Comparison of ENCODE assay signal across 17 cellular contexts in genomic region chr1:202227273-202227672, GRCh38. TPM values are rescaled to one million over a fixed set of nuclear protein-coding genes. Genes with fewer than 3 reads are reported as not detected.
DNase-seq lines count a peak whose midpoint lies in the region; ATAC-seq and TF ChIP-seq lines count a peak whose summit lies in the region.
"Had no signal": no experiment of that assay in that cellular context is flagged by ENCODE, and none has a peak within 500 bp of the region (broad histone marks: within the 10 kb centered on the region; RNA-seq: fewer than 3 reads in every experiment).

No MANE protein-coding gene starts in this region.

- no peaks in the 10 kb centered on the region for H3K9me3 ChIP-seq in CD4-positive, CD25-positive, alpha-beta regulatory T cell (ENCODE audit: control insufficient read depth in 2 of 2, low read length in 2 of 2)
- no peaks in the 10 kb centered on the region for H3K9me3 ChIP-seq in mucosa of descending colon

- H3K36me3 Mint-ChIP-seq in activated CD8-positive, alpha-beta memory T cell treated with anti-CD3 and anti-CD28 coated beads, Interleukin-2, amount 10 ng/mL, durations not matched to agents 7 days and 5 days: no peaks in the 10 kb centered on the region
- no peaks in the 10 kb centered on the region for H3K36me3 Mint-ChIP-seq in CD4-positive, CD25-positive, alpha-beta regulatory T cell
- H3K36me3 Mint-ChIP-seq in activated CD8-positive, alpha-beta T cell treated with anti-CD3 and anti-CD28 coated beads, Interleukin-2, amount 10 ng/mL, durations not matched to agents 7 days and 5 days (ENCODE audit: low read depth): no peaks in the 10 kb centered on the region
- peaks cover 3% of the 10 kb centered on the region for H3K36me3 Mint-ChIP-seq in type B pancreatic cell

- no peak overlapping the region for H3K4me3 Mint-ChIP-seq in activated CD8-positive, alpha-beta memory T cell treated with anti-CD3 and anti-CD28 coated beads, Interleukin-2, amount 10 ng/mL, durations not matched to agents 7 days and 5 days
- H3K4me3 Mint-ChIP-seq in CD4-positive, CD25-positive, alpha-beta regulatory T cell: no peak overlapping the region
- no peak overlapping the region for H3K4me3 Mint-ChIP-seq in activated CD8-positive, alpha-beta T cell treated with anti-CD3 and anti-CD28 coated beads, Interleukin-2, amount 10 ng/mL, durations not matched to agents 7 days and 5 days
- H3K4me3 Mint-ChIP-seq in type B pancreatic cell: no peak overlapping the region
- H3K4me3 Mint-ChIP-seq: B cell, H9 had no signal

- H3K27ac Mint-ChIP-seq in activated CD8-positive, alpha-beta memory T cell treated with anti-CD3 and anti-CD28 coated beads, Interleukin-2, amount 10 ng/mL, durations not matched to agents 7 days and 5 days: no peak overlapping the region
- H3K27ac Mint-ChIP-seq in CD4-positive, CD25-positive, alpha-beta regulatory T cell: peak overlapping the region in 2 of 3 donors; percentile 49 to 83
- no peak overlapping the region for H3K27ac Mint-ChIP-seq in activated CD8-positive, alpha-beta T cell treated with anti-CD3 and anti-CD28 coated beads, Interleukin-2, amount 10 ng/mL, durations not matched to agents 7 days and 5 days
- H3K27ac Mint-ChIP-seq in type B pancreatic cell: no peak overlapping the region
- H3K27ac Mint-ChIP-seq: H9 had no signal

- no peaks in the 10 kb centered on the region for H3K27me3 ChIP-seq in CD4-positive, CD25-positive, alpha-beta regulatory T cell (ENCODE audit: control insufficient read depth, insufficient read depth, low read length)

- H3K4me1 ChIP-seq in CD4-positive, CD25-positive, alpha-beta regulatory T cell (ENCODE audit: control insufficient read depth, insufficient read depth, low read length, poor library complexity, severe bottlenecking): peaks cover 12% of the 10 kb centered on the region
- peaks cover 12% of the 10 kb centered on the region for H3K4me1 ChIP-seq in mucosa of descending colon (ENCODE audit: low read depth)

- POLR2A ChIA-PET in activated CD8-positive, alpha-beta T cell treated with anti-CD3 and anti-CD28 coated beads, Interleukin-2, amount 10 ng/mL, durations not matched to agents 7 days and 5 days (lab: Charles Lee): no interaction called here

- H3K27ac ChIP-seq in CD4-positive, CD25-positive, alpha-beta regulatory T cell (ENCODE audit: insufficient read depth, low read length, poor library complexity, severe bottlenecking): no peak overlapping the region

- no peak overlapping the region for H3K4me3 ChIP-seq in CD4-positive, CD25-positive, alpha-beta regulatory T cell (ENCODE audit: low read depth, low read length)
- H3K4me3 ChIP-seq in mucosa of descending colon: no peak overlapping the region

- DNase-seq in activated CD8-positive, alpha-beta memory T cell treated with anti-CD3 and anti-CD28 coated beads, Interleukin-2, amount 10 ng/mL, durations not matched to agents 7 days and 5 days: peak; percentile 65
- no peak for DNase-seq in activated CD8-positive, alpha-beta memory T cell treated with anti-CD3 and anti-CD28 coated beads, Interleukin-2, amount 50 U/mL, for 4 hours
- DNase-seq in CD4-positive, CD25-positive, alpha-beta regulatory T cell: no peak
- peak; percentile 44 for DNase-seq in activated CD8-positive, alpha-beta T cell treated with anti-CD3 and anti-CD28 coated beads, Interleukin-2, amount 10 ng/mL, durations not matched to agents 7 days and 5 days
- DNase-seq in mucosa of descending colon: no peak
- no peak for DNase-seq in type B pancreatic cell (ENCODE audit: extremely low spot score, unreplicated experiment)
- DNase-seq: ACHN, DMS153, H9, Kasumi-1, NCI-H187 treated with DMSO at 0.1 percent for 48 hours, NCI-H446, NCI-H748 treated with DMSO at 0.1 percent for 48 hours had no signal

- H3K9me3 Mint-ChIP-seq in activated CD8-positive, alpha-beta memory T cell treated with anti-CD3 and anti-CD28 coated beads, Interleukin-2, amount 10 ng/mL, durations not matched to agents 7 days and 5 days (ENCODE audit: low read depth): no peaks in the 10 kb centered on the region
- H3K9me3 Mint-ChIP-seq in CD4-positive, CD25-positive, alpha-beta regulatory T cell: no peaks in the 10 kb centered on the region
- H3K9me3 Mint-ChIP-seq in activated CD8-positive, alpha-beta T cell treated with anti-CD3 and anti-CD28 coated beads, Interleukin-2, amount 10 ng/mL, durations not matched to agents 7 days and 5 days (ENCODE audit: insufficient read depth): no peaks in the 10 kb centered on the region
- no peaks in the 10 kb centered on the region for H3K9me3 Mint-ChIP-seq in type B pancreatic cell
- H3K9me3 Mint-ChIP-seq: H9 had no signal

- peaks cover 15% of the 10 kb centered on the region for H3K27me3 Mint-ChIP-seq in activated CD8-positive, alpha-beta memory T cell treated with anti-CD3 and anti-CD28 coated beads, Interleukin-2, amount 10 ng/mL, durations not matched to agents 7 days and 5 days
- peaks cover 4% of the 10 kb centered on the region for H3K27me3 Mint-ChIP-seq in CD4-positive, CD25-positive, alpha-beta regulatory T cell
- peaks cover 12% of the 10 kb centered on the region for H3K27me3 Mint-ChIP-seq in activated CD8-positive, alpha-beta T cell treated with anti-CD3 and anti-CD28 coated beads, Interleukin-2, amount 10 ng/mL, durations not matched to agents 7 days and 5 days (ENCODE audit: low read depth)
- H3K27me3 Mint-ChIP-seq in type B pancreatic cell: peaks cover 40% of the 10 kb centered on the region

- peak; percentile 65 for ATAC-seq in activated CD8-positive, alpha-beta memory T cell treated with anti-CD3 and anti-CD28 coated beads, Interleukin-2, amount 10 ng/mL, durations not matched to agents 7 days and 5 days
- ATAC-seq in CD4-positive, CD25-positive, alpha-beta regulatory T cell (ENCODE audit: low read depth in 2 of 2): peak in 1 of 2 donors; percentile 39
- ATAC-seq in activated CD8-positive, alpha-beta T cell treated with anti-CD3 and anti-CD28 coated beads, Interleukin-2, amount 10 ng/mL, durations not matched to agents 7 days and 5 days: peak; percentile 35
- ATAC-seq in mucosa of descending colon: peak; percentile 12
- ATAC-seq in HG03469 (IDR thresholded peaks at IDR 0.05; ENCODE audit: unreplicated experiment): no peak
- ATAC-seq in GM19351 (IDR thresholded peaks at IDR 0.05; ENCODE audit: unreplicated experiment): no peak
- ATAC-seq: Panc1 had no signal

- CTCF ChIA-PET in activated CD8-positive, alpha-beta memory T cell treated with anti-CD3 and anti-CD28 coated beads, Interleukin-2, amount 10 ng/mL, durations not matched to agents 7 days and 5 days (lab: Charles Lee): interaction anchor here (1.5 to 2.5 kb wide), 2 partner anchors 35 to 79 kb away, joined by 3 to 11 read pairs; no protein-coding TSS in a partner anchor
- CTCF ChIA-PET in activated CD8-positive, alpha-beta T cell treated with anti-CD3 and anti-CD28 coated beads, Interleukin-2, amount 10 ng/mL, durations not matched to agents 7 days and 5 days (lab: Charles Lee): no interaction called here

- intact Hi-C loops in mucosa of descending colon (cut with DNase I, micrococcal nuclease): no loop called here

- TF ChIP-seq CTCF in mucosa of descending colon (IDR thresholded peaks at IDR 0.05) (no peak), type B pancreatic cell (conservative IDR thresholded peaks at IDR 0.05) (no peak)

- H3K36me3 ChIP-seq in CD4-positive, CD25-positive, alpha-beta regulatory T cell (ENCODE audit: control insufficient read depth, insufficient read depth, low read length): no peaks in the 10 kb centered on the region
- no peaks in the 10 kb centered on the region for H3K36me3 ChIP-seq in mucosa of descending colon (ENCODE audit: low read depth)

- peaks cover 18% of the 10 kb centered on the region for H3K4me1 Mint-ChIP-seq in activated CD8-positive, alpha-beta memory T cell treated with anti-CD3 and anti-CD28 coated beads, Interleukin-2, amount 10 ng/mL, durations not matched to agents 7 days and 5 days
- peaks cover 8 to 18% (median 10%) of the 10 kb centered on the region in 4 donors for H3K4me1 Mint-ChIP-seq in CD4-positive, CD25-positive, alpha-beta regulatory T cell
- H3K4me1 Mint-ChIP-seq in activated CD8-positive, alpha-beta T cell treated with anti-CD3 and anti-CD28 coated beads, Interleukin-2, amount 10 ng/mL, durations not matched to agents 7 days and 5 days (ENCODE audit: low read depth): peaks cover 27% of the 10 kb centered on the region
- peaks cover 5% of the 10 kb centered on the region for H3K4me1 Mint-ChIP-seq in type B pancreatic cell (ENCODE audit: unreplicated experiment)

RNA-seq across cellular contexts. Expression of gene LGR6, which starts 33.7 kb away (rescaled TPM):
- under 1 TPM in 1 of 2 experiments, not detected in 1; 0.26 TPM for total RNA-seq in activated CD8-positive, alpha-beta memory T cell treated with anti-CD3 and anti-CD28 coated beads, Interleukin-2, amount 10 ng/mL, durations not matched to agents 7 days and 5 days
- total RNA-seq in CD4-positive, CD25-positive, alpha-beta regulatory T cell: 0.32 TPM
- under 1 TPM; 0.16 to 0.87 (median 0.30) TPM for polyA plus RNA-seq in CD4-positive, CD25-positive, alpha-beta regulatory T cell
- under 1 TPM in 1 of 2 experiments, not detected in 1; 0.08 TPM for total RNA-seq in activated CD8-positive, alpha-beta T cell treated with anti-CD3 and anti-CD28 coated beads, Interleukin-2, amount 10 ng/mL, durations not matched to agents 7 days and 5 days
- total RNA-seq in mucosa of descending colon: 1 to 10 TPM in 2 of 3 donors, under 1 TPM in 1; 0.66 to 4.2 (median 1.3) TPM
- 2.8 and 6.9 TPM in 2 replicates for total RNA-seq in type B pancreatic cell (ENCODE audit: low replicate concordance)
- total RNA-seq: B cell had no signal

Comparison
In these comparisons a context has a peak if more than half of its experiments do, and no peak if none do; other contexts are left out.
1. DNase-seq: peak in activated CD8-positive, alpha-beta memory T cell treated with anti-CD3 and anti-CD28 coated beads, Interleukin-2, amount 10 ng/mL, durations not matched to agents 7 days and 5 days (single experiment) and activated CD8-positive, alpha-beta T cell treated with anti-CD3 and anti-CD28 coated beads, Interleukin-2, amount 10 ng/mL, durations not matched to agents 7 days and 5 days (single experiment); none in activated CD8-positive, alpha-beta memory T cell treated with anti-CD3 and anti-CD28 coated beads, Interleukin-2, amount 50 U/mL, for 4 hours (single experiment), CD4-positive, CD25-positive, alpha-beta regulatory T cell (0 of 3), mucosa of descending colon (0 of 3) and type B pancreatic cell (single experiment).
2. ATAC-seq: peak in activated CD8-positive, alpha-beta memory T cell treated with anti-CD3 and anti-CD28 coated beads, Interleukin-2, amount 10 ng/mL, durations not matched to agents 7 days and 5 days (single experiment), activated CD8-positive, alpha-beta T cell treated with anti-CD3 and anti-CD28 coated beads, Interleukin-2, amount 10 ng/mL, durations not matched to agents 7 days and 5 days (single experiment) and mucosa of descending colon (single experiment); none in HG03469 (single experiment) and GM19351 (single experiment).
3. H3K27ac Mint-ChIP-seq: peak in CD4-positive, CD25-positive, alpha-beta regulatory T cell (2 of 3); none in activated CD8-positive, alpha-beta memory T cell treated with anti-CD3 and anti-CD28 coated beads, Interleukin-2, amount 10 ng/mL, durations not matched to agents 7 days and 5 days (single experiment), activated CD8-positive, alpha-beta T cell treated with anti-CD3 and anti-CD28 coated beads, Interleukin-2, amount 10 ng/mL, durations not matched to agents 7 days and 5 days (single experiment) and type B pancreatic cell (single experiment).